18 cellular contexts compared by ENCODE assay signal in genomic region chr18:72811047-72811446, GRCh38. TPM values are rescaled to one million over a fixed set of nuclear protein-coding genes. Genes with fewer than 3 reads are reported as not detected.
DNase-seq lines count a peak whose midpoint lies in the region; ATAC-seq and TF ChIP-seq lines count a peak whose summit lies in the region.
"Had no signal": no experiment of that assay in that cellular context is flagged by ENCODE, and none has a peak within 500 bp of the region (broad histone marks: within the 10 kb centered on the region; RNA-seq: fewer than 3 reads in every experiment).

No MANE protein-coding gene starts in this region.

- ATAC-seq in GM18873 (IDR thresholded peaks at IDR 0.05; ENCODE audit: low FRiP score, unreplicated experiment) (peak; percentile 90), GM21825 (IDR thresholded peaks at IDR 0.05; ENCODE audit: unreplicated experiment) (peak; percentile 65), left lobe of liver (no peak)
- ATAC-seq: activated T-cell treated with anti-CD3 and anti-CD28 coated beads, Interleukin-2, amount 50 U/mL, for 4 hours; T-helper 17 cell had no signal

- H3K4me1 ChIP-seq in endodermal cell (ENCODE audit: control insufficient read depth, insufficient read depth, low read length) (no peaks in the 10 kb centered on the region), A673 (ENCODE audit: insufficient read depth, low read length, poor library complexity, severe bottlenecking) (no peaks in the 10 kb centered on the region)
- H3K4me1 ChIP-seq: adrenal gland, prostate gland had no signal

- CTCF ChIA-PET in A673 (lab: Charles Lee) = no interaction called here

- intact Hi-C loops in A673 (cut with micrococcal nuclease; ENCODE audit: unreplicated experiment) = no loop called here

- H3K27me3 ChIP-seq in endodermal cell (ENCODE audit: control insufficient read depth, insufficient read depth, low read length, poor library complexity, severe bottlenecking) (no peaks in the 10 kb centered on the region), A673 (replicated peaks; ENCODE audit: insufficient read depth, low read depth, low read length, poor library complexity) (no peaks in the 10 kb centered on the region)
- H3K27me3 ChIP-seq: adrenal gland had no signal

- DNase-seq in NCI-H1436 (lab: John Stamatoyannopoulos, UW) (peak; percentile 16), glutamatergic neuron (no peak), endodermal cell (no peak), A673 (ENCODE audit: low spot score) (no peak), left lobe of liver (ENCODE audit: low spot score) (no peak), dermis blood vessel endothelial cell (no peak)
- DNase-seq: activated CD4-positive, alpha-beta T cell treated with anti-CD3 and anti-CD28 coated beads, Interleukin-2, amount 10 ng/mL, durations not matched to agents 7 days and 5 days; activated T-cell treated with anti-CD3 and anti-CD28 coated beads, Interleukin-2, amount 50 U/mL, for 4 hours; adrenal gland; CD4-positive, alpha-beta T cell; cerebellar nuclear complex; Kasumi-1; kidney; T-helper 17 cell had no signal

- H3K4me1 Mint-ChIP-seq in glutamatergic neuron (ENCODE audit: low read depth, unreplicated experiment) (no peaks in the 10 kb centered on the region), endodermal cell (peaks cover 4% of the 10 kb centered on the region)
- H3K4me1 Mint-ChIP-seq: activated CD4-positive, alpha-beta T cell treated with anti-CD3 and anti-CD28 coated beads, Interleukin-2, amount 10 ng/mL, durations not matched to agents 7 days and 5 days; T-helper 17 cell had no signal

- peak overlapping the region; percentile 19 for H3K27ac Mint-ChIP-seq in glutamatergic neuron (ENCODE audit: unreplicated experiment)
- no peak overlapping the region for H3K27ac Mint-ChIP-seq in endodermal cell
- H3K27ac Mint-ChIP-seq: activated CD4-positive, alpha-beta T cell treated with anti-CD3 and anti-CD28 coated beads, Interleukin-2, amount 10 ng/mL, durations not matched to agents 7 days and 5 days; CD4-positive, alpha-beta T cell; T-helper 17 cell had no signal

- H3K9ac ChIP-seq in endodermal cell (ENCODE audit: extremely low read depth, low read length, poor library complexity, severe bottlenecking) = no peak overlapping the region

- H3K27ac ChIP-seq in endodermal cell (ENCODE audit: low read depth, low read length) (no peak overlapping the region), A673 (ENCODE audit: low read depth, low read length, poor library complexity, severe bottlenecking) (no peak overlapping the region)
- H3K27ac ChIP-seq: adrenal gland, prostate gland, RWPE1 had no signal

- TF ChIP-seq CTCF in glutamatergic neuron (IDR thresholded peaks at IDR 0.05; ENCODE audit: partially characterized antibody, unreplicated experiment) = no peak
- TF ChIP-seq CTCF in endodermal cell (conservative IDR thresholded peaks at IDR 0.05) = no peak
- TF ChIP-seq CTCF in A673 (conservative IDR thresholded peaks at IDR 0.05; ENCODE audit: low read depth, low read length) = no peak

- H3K4me3 ChIP-seq in endodermal cell (ENCODE audit: low read length) (no peak overlapping the region), A673 (ENCODE audit: low read depth, low read length, poor library complexity, severe bottlenecking) (no peak overlapping the region)
- H3K4me3 ChIP-seq: adrenal gland, prostate gland had no signal

- BruUV-seq in A673 (replicated peaks; lab: Mats Ljungman, UMichigan) = no TSS peak

- no peak overlapping the region for H3K4me3 Mint-ChIP-seq in glutamatergic neuron (ENCODE audit: unreplicated experiment)
- no peak overlapping the region for H3K4me3 Mint-ChIP-seq in endodermal cell
- H3K4me3 Mint-ChIP-seq: activated CD4-positive, alpha-beta T cell treated with anti-CD3 and anti-CD28 coated beads, Interleukin-2, amount 10 ng/mL, durations not matched to agents 7 days and 5 days; activated T-cell treated with anti-CD3 and anti-CD28 coated beads, Interleukin-2, amount 50 U/mL, for 4 hours; CD4-positive, alpha-beta T cell; T-helper 17 cell had no signal

- H3K9me3 Mint-ChIP-seq in glutamatergic neuron (ENCODE audit: unreplicated experiment) (no peaks in the 10 kb centered on the region), endodermal cell (no peaks in the 10 kb centered on the region)
- H3K9me3 Mint-ChIP-seq: activated CD4-positive, alpha-beta T cell treated with anti-CD3 and anti-CD28 coated beads, Interleukin-2, amount 10 ng/mL, durations not matched to agents 7 days and 5 days had no signal

- POLR2A ChIA-PET in A673 (lab: Charles Lee; ENCODE audit: low non-redundant PET) = no interaction called here

- WGBS in endodermal cell (ENCODE audit: insufficient coverage in 1 of 2, insufficient read length in 1 of 2), 2 experiments = 86 to 88% methylated on average over 6 to 7 of the region's 7 CpGs

- no peaks in the 10 kb centered on the region for H3K36me3 Mint-ChIP-seq in glutamatergic neuron (ENCODE audit: unreplicated experiment)
- no peaks in the 10 kb centered on the region for H3K36me3 Mint-ChIP-seq in endodermal cell (ENCODE audit: low read depth)

- H3K9me3 ChIP-seq in endodermal cell (ENCODE audit: control insufficient read depth, low read length) (no peaks in the 10 kb centered on the region), A673 (ENCODE audit: low read depth, low read length, poor library complexity, severe bottlenecking) (no peaks in the 10 kb centered on the region)
- H3K9me3 ChIP-seq: adrenal gland, prostate gland had no signal

- H3K27me3 Mint-ChIP-seq in glutamatergic neuron (ENCODE audit: unreplicated experiment) = no peaks in the 10 kb centered on the region
- no peaks in the 10 kb centered on the region for H3K27me3 Mint-ChIP-seq in endodermal cell (ENCODE audit: insufficient read depth)
- H3K27me3 Mint-ChIP-seq: activated CD4-positive, alpha-beta T cell treated with anti-CD3 and anti-CD28 coated beads, Interleukin-2, amount 10 ng/mL, durations not matched to agents 7 days and 5 days; CD4-positive, alpha-beta T cell; T-helper 17 cell had no signal

- H3K36me3 ChIP-seq in endodermal cell (ENCODE audit: control insufficient read depth, insufficient read depth, low read length) = no peaks in the 10 kb centered on the region
- H3K36me3 ChIP-seq in A673 (ENCODE audit: insufficient read depth, low read length, poor library complexity, severe bottlenecking) = no peaks in the 10 kb centered on the region
- H3K36me3 ChIP-seq: adrenal gland, prostate gland had no signal

RNA-seq across cellular contexts. Expression of gene NETO1, which starts 56.7 kb away (rescaled TPM):
- total RNA-seq in glutamatergic neuron (ENCODE audit: unreplicated experiment) = 5.5 TPM
- total RNA-seq in endodermal cell = 1 to 10 TPM; 4.2 to 6.5 TPM
- 4.5 TPM for polyA plus RNA-seq in endodermal cell (2013, experiment 1 of 2)
- 3.6 TPM for polyA plus RNA-seq in endodermal cell (2013, experiment 2 of 2)
- 12.1 and 17.6 TPM in 2 replicates for total RNA-seq in A673 (2021)
- total RNA-seq in left lobe of liver = not detected
- total RNA-seq in dermis blood vessel endothelial cell = not detected in 2 replicates
- total RNA-seq: activated CD4-positive, alpha-beta T cell treated with anti-CD3 and anti-CD28 coated beads, Interleukin-2, amount 10 ng/mL, durations not matched to agents 7 days and 5 days; CD4-positive, alpha-beta T cell; T-helper 17 cell had no signal
